In the genomic region with DNA sequence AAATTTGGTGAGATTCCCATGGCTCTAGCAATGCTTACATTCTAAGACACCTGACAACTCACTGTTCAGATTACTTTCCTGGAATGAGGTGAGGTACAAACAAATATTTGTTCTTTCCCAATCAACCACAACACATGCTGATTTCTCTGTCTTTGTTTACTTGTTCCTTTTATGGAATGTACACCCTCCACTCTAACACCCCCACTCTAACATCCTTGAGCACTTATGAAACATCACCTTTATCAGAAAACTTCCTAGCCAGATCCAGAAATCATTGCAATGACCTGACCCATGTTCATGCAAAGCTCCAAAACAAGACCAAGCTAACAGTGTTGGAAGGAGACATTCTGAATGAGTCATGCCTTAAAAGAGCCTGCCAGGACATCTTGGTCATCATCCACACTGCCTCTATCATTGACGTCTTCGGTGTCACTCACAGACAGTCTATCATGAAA, we compare ENCODE assay signal across 1 cellular context.
TF ChIP-seq lines count a peak whose summit lies in the region.

No MANE protein-coding gene starts in this region.

TF ChIP-seq in HepG2, 621 proteins besides CTCF, POLR2A, EP300 and RAD21:
- TF ChIP-seq FOXA3 (CRISPR knock-in tag; IDR thresholded peaks at IDR 0.05) (peak; percentile 33; the same call in 1 of the 2 replicates), BCL6 (CRISPR knock-in tag; IDR thresholded peaks at IDR 0.05) (0 out of 2 replicates have a peak, but pooled peaks have one; percentile 27), KLF13 (CRISPR knock-in tag; IDR thresholded peaks at IDR 0.05) (no peak), ZNF766 (CRISPR knock-in tag; IDR thresholded peaks at IDR 0.05; ENCODE audit: borderline replicate concordance) (no peak), ZNF121 (CRISPR knock-in tag; IDR thresholded peaks at IDR 0.05) (no peak), ZBTB7A (CRISPR knock-in tag; IDR thresholded peaks at IDR 0.05) (no peak), PHF5A (CRISPR knock-in tag; IDR thresholded peaks at IDR 0.05; ENCODE audit: low read depth, unreplicated experiment) (no peak), XRCC5 (optimal IDR thresholded peaks at IDR 0.05; ENCODE audit: low read length) (no peak), SIN3B (IDR thresholded peaks at IDR 0.05; ENCODE audit: low read length) (no peak)
- TF ChIP-seq, protein P1, sequence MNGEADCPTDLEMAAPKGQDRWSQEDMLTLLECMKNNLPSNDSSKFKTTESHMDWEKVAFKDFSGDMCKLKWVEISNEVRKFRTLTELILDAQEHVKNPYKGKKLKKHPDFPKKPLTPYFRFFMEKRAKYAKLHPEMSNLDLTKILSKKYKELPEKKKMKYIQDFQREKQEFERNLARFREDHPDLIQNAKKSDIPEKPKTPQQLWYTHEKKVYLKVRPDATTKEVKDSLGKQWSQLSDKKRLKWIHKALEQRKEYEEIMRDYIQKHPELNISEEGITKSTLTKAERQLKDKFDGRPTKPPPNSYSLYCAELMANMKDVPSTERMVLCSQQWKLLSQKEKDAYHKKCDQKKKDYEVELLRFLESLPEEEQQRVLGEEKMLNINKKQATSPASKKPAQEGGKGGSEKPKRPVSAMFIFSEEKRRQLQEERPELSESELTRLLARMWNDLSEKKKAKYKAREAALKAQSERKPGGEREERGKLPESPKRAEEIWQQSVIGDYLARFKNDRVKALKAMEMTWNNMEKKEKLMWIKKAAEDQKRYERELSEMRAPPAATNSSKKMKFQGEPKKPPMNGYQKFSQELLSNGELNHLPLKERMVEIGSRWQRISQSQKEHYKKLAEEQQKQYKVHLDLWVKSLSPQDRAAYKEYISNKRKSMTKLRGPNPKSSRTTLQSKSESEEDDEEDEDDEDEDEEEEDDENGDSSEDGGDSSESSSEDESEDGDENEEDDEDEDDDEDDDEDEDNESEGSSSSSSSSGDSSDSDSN (CRISPR knock-in tag; IDR thresholded peaks at IDR 0.05) = no peak
